In genomic region chr10:44053391-44053790, GRCh38 we compare ENCODE assay signal across 8 cellular contexts.
"Had no signal": no experiment of that assay in that cellular context is flagged by ENCODE, and none has a peak within 500 bp of the region (broad histone marks: within the 10 kb centered on the region; RNA-seq: fewer than 3 reads in every experiment).

No MANE protein-coding gene starts in this region.

- DNase-seq: H9, HCEC 1CT, HFFc6, KBM-7 had no signal

- H3K27ac ChIP-seq: HL-60, KMS-11 had no signal

- ATAC-seq: GM23338, HepG2 had no signal

- H3K4me3 ChIP-seq: GM23338 had no signal
